9 cellular contexts compared by ENCODE assay signal in the genomic region with DNA sequence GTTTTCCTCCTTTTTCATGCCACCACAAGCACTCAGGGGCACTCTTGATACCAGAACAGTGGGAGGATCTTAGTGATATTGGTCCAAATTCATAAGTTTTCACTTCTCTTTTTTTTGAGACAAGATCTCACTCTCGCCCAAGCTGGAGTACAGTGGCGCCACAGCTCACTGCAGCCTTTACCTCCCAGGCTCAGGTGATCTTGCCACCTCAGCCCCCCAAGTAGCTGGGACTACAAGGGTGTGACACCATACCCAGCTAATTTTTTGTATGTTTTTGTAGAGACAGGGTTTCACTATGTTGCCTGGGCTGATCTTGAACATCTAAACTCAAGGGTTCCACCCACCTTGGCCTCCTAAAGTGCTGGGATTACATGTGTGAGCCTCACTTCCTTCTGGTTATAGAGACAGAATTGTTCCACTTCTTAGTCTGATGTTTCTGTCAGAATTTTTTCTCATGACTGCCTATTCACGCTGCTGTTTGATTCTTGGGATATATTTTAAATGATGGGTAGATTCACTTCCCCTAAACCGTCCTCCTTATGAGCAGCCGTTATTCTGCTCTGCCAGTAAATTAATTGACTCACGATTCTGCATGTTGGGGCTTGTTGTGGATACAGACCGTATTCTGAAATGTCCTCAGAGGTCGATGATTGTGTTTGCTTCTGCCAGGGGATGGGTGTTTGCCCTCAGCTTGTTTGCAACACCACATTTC. TPM values are rescaled to one million over a fixed set of nuclear protein-coding genes. Genes with fewer than 3 reads are reported as not detected.
DNase-seq lines count a peak whose midpoint lies in the region; ATAC-seq lines count a peak whose summit lies in the region.
"Had no signal": no experiment of that assay in that cellular context is flagged by ENCODE, and none has a peak within 500 bp of the region (broad histone marks: within the 10 kb centered on the region; RNA-seq: fewer than 3 reads in every experiment).

No MANE protein-coding gene starts in this region.

- H3K4me1 ChIP-seq in Karpas-422 (ENCODE audit: low read length), result peaks cover 37% of the 10 kb centered on the region
- no peaks in the 10 kb centered on the region for H3K4me1 ChIP-seq in HAP-1

- DNase-seq in Karpas-422 (peak; percentile 65), germinal center (ENCODE audit: low spot score) (peak; percentile 34), left ventricle myocardium superior (no peak), NCI-H226 (no peak), HAP-1 (ENCODE audit: low spot score in 2 of 2) (no peak), RKO (ENCODE audit: low spot score) (no peak)

- peaks cover 86% of the 10 kb centered on the region for H3K36me3 ChIP-seq in Karpas-422 (ENCODE audit: insufficient read depth, low read length)
- peaks cover 79% of the 10 kb centered on the region for H3K36me3 ChIP-seq in HAP-1 (replicated peaks)

- H3K9me2 ChIP-seq in Karpas-422 (replicated peaks; ENCODE audit: insufficient read depth, low read length), result no peaks in the 10 kb centered on the region

- H4K20me1 ChIP-seq in Karpas-422 (ENCODE audit: insufficient read depth, low read depth, low read length), result no peaks in the 10 kb centered on the region

- intact Hi-C loops in left ventricle myocardium superior (cut with micrococcal nuclease), result no loop called here

- H3K4me3 ChIP-seq in Karpas-422 (ENCODE audit: low read length), result no peak overlapping the region
- no peak overlapping the region for H3K4me3 ChIP-seq in HAP-1
- H3K4me3 ChIP-seq: SK-N-MC had no signal

- no peaks in the 10 kb centered on the region for H3K27me3 ChIP-seq in Karpas-422 (ENCODE audit: low read length)
- H3K27me3 ChIP-seq in HAP-1 (ENCODE audit: low read depth), result no peaks in the 10 kb centered on the region

- H2AFZ ChIP-seq in Karpas-422 (ENCODE audit: low read length), result no peak overlapping the region

- ATAC-seq in GM18868 (IDR thresholded peaks at IDR 0.05; ENCODE audit: unreplicated experiment) (peak; percentile 74), HG02588 (IDR thresholded peaks at IDR 0.05; ENCODE audit: unreplicated experiment) (peak; percentile 71), left ventricle myocardium superior (no peak)

- no peak overlapping the region for H3K9ac ChIP-seq in Karpas-422 (ENCODE audit: low read length)

- peaks cover 95% of the 10 kb centered on the region for H3K79me2 ChIP-seq in Karpas-422 (ENCODE audit: low read length)

- peak overlapping the region; percentile 31 for H3K27ac ChIP-seq in Karpas-422 (ENCODE audit: low read length)
- H3K27ac ChIP-seq: SK-N-MC had no signal

- in situ Hi-C loops in HAP-1 (cut with MboI; ENCODE audit: low sequenced_read_pairs), result no loop called here

- no peaks in the 10 kb centered on the region for H3K9me3 ChIP-seq in Karpas-422 (ENCODE audit: low read length)
- H3K9me3 ChIP-seq in HAP-1, result no peaks in the 10 kb centered on the region

- no peak overlapping the region for H3K4me2 ChIP-seq in Karpas-422 (ENCODE audit: low read depth, low read length, poor library complexity, severe bottlenecking)

RNA-seq across cellular contexts. Expression of a gene that starts 30.8 kb away (rescaled TPM):
- total RNA-seq in Karpas-422 (2014; rRNA removed; shearing (Covaris generic); ENCODE audit: low replicate concordance), result 29.2 and 38.7 TPM in 2 replicates
- 25.7 TPM for total RNA-seq in left ventricle myocardium superior

Comparison
In these comparisons a context has a peak if more than half of its experiments do, and no peak if none do; other contexts are left out.
1. DNase-seq: peak in Karpas-422 (single experiment) and germinal center (single experiment); none in left ventricle myocardium superior (single experiment), NCI-H226 (single experiment), HAP-1 (0 of 2) and RKO (single experiment).